In genomic region chr20:49290608-49291191, GRCh38 we compare ENCODE assay signal across 12 cellular contexts. TPM values are rescaled to one million over a fixed set of nuclear protein-coding genes. Genes with fewer than 3 reads are reported as not detected.
DNase-seq lines count a peak whose midpoint lies in the region; ATAC-seq and TF ChIP-seq lines count a peak whose summit lies in the region.
"Had no signal": no experiment of that assay in that cellular context is flagged by ENCODE, and none has a peak within 500 bp of the region (broad histone marks: within the 10 kb centered on the region; RNA-seq: fewer than 3 reads in every experiment).

No MANE protein-coding gene starts in this region.

- no peak for ATAC-seq in HG02798 (IDR thresholded peaks at IDR 0.05; ENCODE audit: poor library complexity, unreplicated experiment)
- no peak for ATAC-seq in GM18517 (IDR thresholded peaks at IDR 0.05; ENCODE audit: unreplicated experiment)
- no peak for ATAC-seq in HG02759 (IDR thresholded peaks at IDR 0.05; ENCODE audit: unreplicated experiment)
- ATAC-seq: left lobe of liver had no signal

- H3K4me3 ChIP-seq in mesodermal cell (ENCODE audit: extremely low read depth, insufficient read depth, low read length, poor library complexity, severe bottlenecking), result no peak overlapping the region

- H3K27ac ChIP-seq in VCaP, result peak overlapping the region; percentile 94; the same call in 1 of the 2 replicates
- peak overlapping the region; percentile 8 for H3K27ac ChIP-seq in mesodermal cell (ENCODE audit: low read depth, low read length, severe bottlenecking)

- H3K4me1 ChIP-seq in mesodermal cell (ENCODE audit: control insufficient read depth, insufficient read depth, low read length, poor library complexity, severe bottlenecking), result peaks cover 4% of the 10 kb centered on the region

- peak; percentile 78 for DNase-seq in DMS114 treated with DMSO at 0.1 percent for 48 hours (lab: John Stamatoyannopoulos, UW; ENCODE audit: unreplicated experiment)
- peak; percentile 62 for DNase-seq in HT-29 (ENCODE audit: low spot score)
- no peak for DNase-seq in DMS79 treated with DMSO at 0.1 percent for 48 hours (lab: John Stamatoyannopoulos, UW)
- DNase-seq: activated CD4-positive, alpha-beta T cell treated with anti-CD3 and anti-CD28 coated beads, Interleukin-2, amount 50 U/mL, for 4 hours; NCI-H510A; SW 1271 had no signal

- peaks cover 59% of the 10 kb centered on the region for H3K36me3 ChIP-seq in mesodermal cell (ENCODE audit: control insufficient read depth, insufficient read depth, low read length)

- WGBS in mesodermal cell (ENCODE audit: insufficient coverage in 2 of 2), 2 experiments, result 84 to 93% methylated on average over 6 of the region's 6 CpGs

- TF ChIP-seq CTCF in VCaP (conservative IDR thresholded peaks at IDR 0.05), result no peak

- peaks cover 18% of the 10 kb centered on the region for H3K9me3 ChIP-seq in mesodermal cell (ENCODE audit: control insufficient read depth, low read length)

RNA-seq across cellular contexts. Expression of gene ZNFX1, which starts 12.8 kb away (rescaled TPM):
- 26.3 and 30.5 TPM in 2 replicates for total RNA-seq in HT-29 (2014; rRNA removed; shearing (Covaris generic))
- 8.4 TPM for polyA plus RNA-seq in mesodermal cell (2013, experiment 1 of 2)
- polyA plus RNA-seq in mesodermal cell (2013, experiment 2 of 2), result 7.6 TPM
